ENCODE assay signal across 8 cellular contexts in genomic region chr10:71726673-71727428, GRCh38. TPM values are rescaled to one million over a fixed set of nuclear protein-coding genes. Genes with fewer than 3 reads are reported as not detected.
DNase-seq lines count a peak whose midpoint lies in the region; ATAC-seq lines count a peak whose summit lies in the region.

No MANE protein-coding gene starts in this region.

- H3K36me3 ChIP-seq in skeletal muscle tissue (ENCODE audit: control insufficient read depth in 3 of 3, insufficient read depth in 3 of 3, low read length in 3 of 3) = no peaks in the 10 kb centered on the region

- peak overlapping the region; percentile 42 for H3K4me3 Mint-ChIP-seq in activated naive CD8-positive, alpha-beta T cell treated with anti-CD3 and anti-CD28 coated beads, Interleukin-2, amount 50 U/mL, for 24 hours

- H3K27ac Mint-ChIP-seq in activated naive CD8-positive, alpha-beta T cell treated with anti-CD3 and anti-CD28 coated beads, Interleukin-2, amount 50 U/mL, for 24 hours = peak overlapping the region; percentile 94

- DNase-seq in stimulated activated CD4-positive, alpha-beta T cell treated with anti-CD3 and anti-CD28 coated beads, Interleukin-1b, Interleukin-23, amount 100 ng/mL, for 48 hours = peak; percentile 61
- no peak for DNase-seq in stimulated activated CD4-positive, alpha-beta T cell treated with anti-CD3 and anti-CD28 coated beads, Interleukin-12 subunit alpha, Interleukin-12 subunit beta, amount 100 ng/mL, for 4 hours
- peak; percentile 73 for DNase-seq in activated naive CD8-positive, alpha-beta T cell treated with anti-CD3 and anti-CD28 coated beads, Interleukin-2, amount 50 U/mL, for 24 hours
- DNase-seq in NCI-H1694 treated with DMSO at 0.1 percent for 48 hours (lab: John Stamatoyannopoulos, UW) (no peak), G401 (ENCODE audit: low spot score) (no peak)
- no peak for DNase-seq in effector CD8-positive, alpha-beta T cell (lab: John Stamatoyannopoulos, UW)

- peak overlapping the region; percentile 74 for H3K27ac ChIP-seq in skeletal muscle tissue (ENCODE audit: low read depth, low read length)

- H3K4me3 ChIP-seq in skeletal muscle tissue (ENCODE audit: low read length in 3 of 3) = no peak overlapping the region

- no peaks in the 10 kb centered on the region for H3K9me3 Mint-ChIP-seq in activated naive CD8-positive, alpha-beta T cell treated with anti-CD3 and anti-CD28 coated beads, Interleukin-2, amount 50 U/mL, for 24 hours

- H3K27me3 Mint-ChIP-seq in activated naive CD8-positive, alpha-beta T cell treated with anti-CD3 and anti-CD28 coated beads, Interleukin-2, amount 50 U/mL, for 24 hours = peaks cover 1% of the 10 kb centered on the region

- no peaks in the 10 kb centered on the region for H3K36me3 Mint-ChIP-seq in activated naive CD8-positive, alpha-beta T cell treated with anti-CD3 and anti-CD28 coated beads, Interleukin-2, amount 50 U/mL, for 24 hours (ENCODE audit: low read depth)

- peaks cover 28 to 34% (median 33%) of the 10 kb centered on the region in 3 donors for H3K4me1 ChIP-seq in skeletal muscle tissue (ENCODE audit: control insufficient read depth in 3 of 3, insufficient read depth in 3 of 3, low read length in 3 of 3)

- in situ Hi-C loops in G401 (cut with HindIII; ENCODE audit: low sequenced_read_pairs) = no loop called here

- H3K4me1 Mint-ChIP-seq in activated naive CD8-positive, alpha-beta T cell treated with anti-CD3 and anti-CD28 coated beads, Interleukin-2, amount 50 U/mL, for 24 hours = peaks cover 92% of the 10 kb centered on the region

- peak overlapping the region in 1 of 3 donors; percentile 54 for H3K9ac ChIP-seq in skeletal muscle tissue (ENCODE audit: low read depth in 1 of 3, low read length in 3 of 3)

- no peaks in the 10 kb centered on the region for H3K9me3 ChIP-seq in skeletal muscle tissue (ENCODE audit: control insufficient read depth in 3 of 3, low read length in 3 of 3)

- no peaks in the 10 kb centered on the region for H3K27me3 ChIP-seq in skeletal muscle tissue (ENCODE audit: control insufficient read depth in 3 of 3, insufficient read depth in 3 of 3, low read length in 3 of 3)

- ATAC-seq in HG03565 (IDR thresholded peaks at IDR 0.05; ENCODE audit: unreplicated experiment) = peak; percentile 34
- ATAC-seq in activated naive CD8-positive, alpha-beta T cell treated with anti-CD3 and anti-CD28 coated beads, Interleukin-2, amount 50 U/mL, for 24 hours = peak; percentile 46

RNA-seq across cellular contexts. Expression of gene C10orf105, which starts 7.3 kb away (rescaled TPM):
- not detected for total RNA-seq in skeletal muscle tissue
- not detected in 2 replicates for total RNA-seq in G401 (2014; rRNA removed; shearing (Covaris generic))

RNA-seq across cellular contexts. Expression of gene VSIR, which starts 46.5 kb away (rescaled TPM):
- 13.6 TPM for total RNA-seq in skeletal muscle tissue
- 1.2 and 1.5 TPM in 2 replicates for total RNA-seq in G401 (2014; rRNA removed; shearing (Covaris generic))

Comparison
In these comparisons a context has a peak if more than half of its experiments do, and no peak if none do; other contexts are left out.
1. DNase-seq: peak in stimulated activated CD4-positive, alpha-beta T cell treated with anti-CD3 and anti-CD28 coated beads, Interleukin-1b, Interleukin-23, amount 100 ng/mL, for 48 hours (single experiment) and activated naive CD8-positive, alpha-beta T cell treated with anti-CD3 and anti-CD28 coated beads, Interleukin-2, amount 50 U/mL, for 24 hours (single experiment); none in stimulated activated CD4-positive, alpha-beta T cell treated with anti-CD3 and anti-CD28 coated beads, Interleukin-12 subunit alpha, Interleukin-12 subunit beta, amount 100 ng/mL, for 4 hours (single experiment), NCI-H1694 treated with DMSO at 0.1 percent for 48 hours (single experiment), G401 (single experiment) and effector CD8-positive, alpha-beta T cell (single experiment).